In the genomic region with DNA sequence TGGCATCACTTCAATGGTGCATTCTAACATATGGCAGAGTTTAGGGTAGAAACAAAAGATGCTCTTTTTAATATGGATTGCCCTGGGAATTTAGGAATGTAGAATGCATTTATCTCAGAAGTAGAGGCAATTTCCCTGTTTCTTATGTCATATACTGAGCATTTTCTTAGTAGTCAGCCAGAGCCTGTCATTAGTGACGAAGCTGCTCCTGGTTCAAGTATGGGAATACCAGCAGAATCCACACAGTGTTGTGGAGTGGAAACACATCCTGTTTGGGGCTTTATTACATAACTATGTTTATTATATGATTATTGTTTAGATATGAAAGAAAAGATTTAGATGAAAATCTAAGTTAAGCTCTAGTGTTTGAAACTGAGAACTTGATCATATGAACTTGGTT, we compare ENCODE assay signal across 1 cellular context.
TF ChIP-seq lines count a peak whose summit lies in the region.

No MANE protein-coding gene starts in this region.

TF ChIP-seq in WTC11, 78 proteins besides CTCF, POLR2A, EP300 and RAD21 (continued from another document):
- TF ChIP-seq, protein P1, sequence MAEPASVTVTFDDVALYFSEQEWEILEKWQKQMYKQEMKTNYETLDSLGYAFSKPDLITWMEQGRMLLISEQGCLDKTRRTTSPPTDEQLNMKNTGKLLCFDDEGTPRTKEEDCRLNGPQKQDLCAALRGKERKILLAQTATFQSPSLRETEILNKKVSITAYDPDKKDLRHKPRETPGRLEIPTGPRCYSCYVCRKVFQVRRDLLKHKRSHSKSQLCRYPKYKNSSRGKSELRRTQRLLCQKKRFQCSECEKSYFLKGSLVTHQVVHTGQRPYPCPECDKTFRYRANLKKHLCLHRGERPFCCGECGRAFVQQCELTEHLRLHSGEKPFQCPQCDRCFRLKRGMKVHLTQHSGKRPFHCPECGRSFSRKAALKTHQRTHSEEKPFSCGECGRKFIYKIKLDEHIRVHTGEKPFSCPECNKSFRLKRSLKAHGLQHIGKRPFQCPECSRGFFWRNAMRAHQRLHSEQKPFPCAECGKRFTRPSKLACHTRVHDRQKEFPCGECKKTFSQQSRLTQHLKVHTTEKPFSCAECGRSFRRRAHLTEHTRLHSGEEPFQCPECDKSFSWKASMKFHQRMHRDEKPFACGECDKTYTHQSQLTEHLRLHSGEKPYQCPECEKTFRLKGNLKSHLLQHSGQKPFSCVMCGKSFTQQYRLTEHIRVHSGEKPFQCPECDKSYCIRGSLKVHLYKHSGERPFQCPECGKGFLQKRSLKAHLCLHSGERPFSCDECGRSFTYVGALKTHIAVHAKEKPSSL (CRISPR knock-in tag; conservative IDR thresholded peaks at IDR 0.05) = no peak
- TF ChIP-seq, protein P2, sequence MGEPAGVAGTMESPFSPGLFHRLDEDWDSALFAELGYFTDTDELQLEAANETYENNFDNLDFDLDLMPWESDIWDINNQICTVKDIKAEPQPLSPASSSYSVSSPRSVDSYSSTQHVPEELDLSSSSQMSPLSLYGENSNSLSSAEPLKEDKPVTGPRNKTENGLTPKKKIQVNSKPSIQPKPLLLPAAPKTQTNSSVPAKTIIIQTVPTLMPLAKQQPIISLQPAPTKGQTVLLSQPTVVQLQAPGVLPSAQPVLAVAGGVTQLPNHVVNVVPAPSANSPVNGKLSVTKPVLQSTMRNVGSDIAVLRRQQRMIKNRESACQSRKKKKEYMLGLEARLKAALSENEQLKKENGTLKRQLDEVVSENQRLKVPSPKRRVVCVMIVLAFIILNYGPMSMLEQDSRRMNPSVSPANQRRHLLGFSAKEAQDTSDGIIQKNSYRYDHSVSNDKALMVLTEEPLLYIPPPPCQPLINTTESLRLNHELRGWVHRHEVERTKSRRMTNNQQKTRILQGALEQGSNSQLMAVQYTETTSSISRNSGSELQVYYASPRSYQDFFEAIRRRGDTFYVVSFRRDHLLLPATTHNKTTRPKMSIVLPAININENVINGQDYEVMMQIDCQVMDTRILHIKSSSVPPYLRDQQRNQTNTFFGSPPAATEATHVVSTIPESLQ (CRISPR knock-in tag; IDR thresholded peaks at IDR 0.05) = no peak
- TF ChIP-seq, protein P3, sequence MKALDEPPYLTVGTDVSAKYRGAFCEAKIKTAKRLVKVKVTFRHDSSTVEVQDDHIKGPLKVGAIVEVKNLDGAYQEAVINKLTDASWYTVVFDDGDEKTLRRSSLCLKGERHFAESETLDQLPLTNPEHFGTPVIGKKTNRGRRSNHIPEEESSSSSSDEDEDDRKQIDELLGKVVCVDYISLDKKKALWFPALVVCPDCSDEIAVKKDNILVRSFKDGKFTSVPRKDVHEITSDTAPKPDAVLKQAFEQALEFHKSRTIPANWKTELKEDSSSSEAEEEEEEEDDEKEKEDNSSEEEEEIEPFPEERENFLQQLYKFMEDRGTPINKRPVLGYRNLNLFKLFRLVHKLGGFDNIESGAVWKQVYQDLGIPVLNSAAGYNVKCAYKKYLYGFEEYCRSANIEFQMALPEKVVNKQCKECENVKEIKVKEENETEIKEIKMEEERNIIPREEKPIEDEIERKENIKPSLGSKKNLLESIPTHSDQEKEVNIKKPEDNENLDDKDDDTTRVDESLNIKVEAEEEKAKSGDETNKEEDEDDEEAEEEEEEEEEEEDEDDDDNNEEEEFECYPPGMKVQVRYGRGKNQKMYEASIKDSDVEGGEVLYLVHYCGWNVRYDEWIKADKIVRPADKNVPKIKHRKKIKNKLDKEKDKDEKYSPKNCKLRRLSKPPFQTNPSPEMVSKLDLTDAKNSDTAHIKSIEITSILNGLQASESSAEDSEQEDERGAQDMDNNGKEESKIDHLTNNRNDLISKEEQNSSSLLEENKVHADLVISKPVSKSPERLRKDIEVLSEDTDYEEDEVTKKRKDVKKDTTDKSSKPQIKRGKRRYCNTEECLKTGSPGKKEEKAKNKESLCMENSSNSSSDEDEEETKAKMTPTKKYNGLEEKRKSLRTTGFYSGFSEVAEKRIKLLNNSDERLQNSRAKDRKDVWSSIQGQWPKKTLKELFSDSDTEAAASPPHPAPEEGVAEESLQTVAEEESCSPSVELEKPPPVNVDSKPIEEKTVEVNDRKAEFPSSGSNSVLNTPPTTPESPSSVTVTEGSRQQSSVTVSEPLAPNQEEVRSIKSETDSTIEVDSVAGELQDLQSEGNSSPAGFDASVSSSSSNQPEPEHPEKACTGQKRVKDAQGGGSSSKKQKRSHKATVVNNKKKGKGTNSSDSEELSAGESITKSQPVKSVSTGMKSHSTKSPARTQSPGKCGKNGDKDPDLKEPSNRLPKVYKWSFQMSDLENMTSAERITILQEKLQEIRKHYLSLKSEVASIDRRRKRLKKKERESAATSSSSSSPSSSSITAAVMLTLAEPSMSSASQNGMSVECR (CRISPR knock-in tag; IDR thresholded peaks at IDR 0.05; ENCODE audit: borderline replicate concordance) = no peak
- TF ChIP-seq FOXJ3 (CRISPR knock-in tag; IDR thresholded peaks at IDR 0.05; ENCODE audit: borderline replicate concordance) (no peak), SMAD3 (CRISPR knock-in tag; IDR thresholded peaks at IDR 0.05; ENCODE audit: borderline replicate concordance) (no peak), ZNF263 (CRISPR knock-in tag; IDR thresholded peaks at IDR 0.05; ENCODE audit: low read depth) (no peak)
